ENCODE assay signal across 10 cellular contexts in genomic region chr9:97714435-97714834, GRCh38. TPM values are rescaled to one million over a fixed set of nuclear protein-coding genes. Genes with fewer than 3 reads are reported as not detected.
DNase-seq lines count a peak whose midpoint lies in the region; ATAC-seq, FAIRE-seq and TF ChIP-seq lines count a peak whose summit lies in the region.
"Had no signal": no experiment of that assay in that cellular context is flagged by ENCODE, and none has a peak within 500 bp of the region (broad histone marks: within the 10 kb centered on the region; RNA-seq: fewer than 3 reads in every experiment).

No MANE protein-coding gene starts in this region.

- peaks cover 0 to 9% (median 5%) of the 10 kb centered on the region in 10 experiments; a peak in 8 of 20 replicates for H3K4me1 ChIP-seq in BLaER1 treated with 17β-estradiol and CSF1 and Interleukin-3, amounts not matched to agents 10 nM and 100 nM
- H3K4me1 ChIP-seq in keratinocyte (ENCODE audit: control insufficient read depth, extremely low read depth, insufficient read depth, low read length) (peaks cover 20% of the 10 kb centered on the region), stomach (peaks cover 0 to 7% (median 2%) of the 10 kb centered on the region in 4 donors), GM23338 (ENCODE audit: insufficient read depth) (peaks cover 18% of the 10 kb centered on the region)

- dilution Hi-C loops in keratinocyte (cut with MboI; ENCODE audit: extremely low pct_ligation_motif_present, low sequenced_read_pairs), result no loop called here

- H3K36me3 Mint-ChIP-seq in HFFc6 (ENCODE audit: low read depth) (no peaks in the 10 kb centered on the region), GM23338 (ENCODE audit: low read depth) (no peaks in the 10 kb centered on the region)
- peaks cover 1% of the 10 kb centered on the region for H3K36me3 Mint-ChIP-seq in activated T-helper 1 cell treated with anti-CD3 and anti-CD28 coated beads, Interleukin-12 subunit alpha, Interleukin-12 subunit beta, Interleukin-2, Interleukin-4 antibody, amounts not matched to agents 30 ng/mL and 10 ng/mL and 1 ng/mL, durations not matched to agents 14 hours and 24 hours and 36 hours (ENCODE audit: low read depth)

- DNase-seq in HFFc6, result peak; percentile 90
- DNase-seq in activated T-helper 1 cell treated with anti-CD3 and anti-CD28 coated beads, Interleukin-12 subunit alpha, Interleukin-12 subunit beta, Interleukin-2, Interleukin-4 antibody, amounts not matched to agents 30 ng/mL and 10 ng/mL and 1 ng/mL, durations not matched to agents 14 hours and 24 hours and 36 hours (ENCODE audit: low spot score), result peak; percentile 23
- peak; percentile 73 for DNase-seq in keratinocyte (ENCODE audit: low read depth, low spot score)
- no peak for DNase-seq in NCI-H146 treated with DMSO at 0.1 percent for 48 hours (lab: John Stamatoyannopoulos, UW; ENCODE audit: unreplicated experiment)
- DNase-seq in stomach, result no peak
- no peak for DNase-seq in GM23338 (ENCODE audit: low spot score)

- no peaks in the 10 kb centered on the region for H3F3A ChIP-seq in GM23338 (replicated peaks; ENCODE audit: low read depth)

- no peaks in the 10 kb centered on the region for H3K9me1 ChIP-seq in keratinocyte (ENCODE audit: control insufficient read depth, extremely low read depth, insufficient read depth, low read length)

- 14 to 29% (median 21%) methylated on average over 3 of the region's 3 CpGs for WGBS in stomach, 5 donors

- H3K9me2 ChIP-seq in GM23338 (ENCODE audit: insufficient read depth), result no peaks in the 10 kb centered on the region

- peaks cover 50% of the 10 kb centered on the region for H3K4me1 Mint-ChIP-seq in HFFc6 (ENCODE audit: low read depth)
- peaks cover 37% of the 10 kb centered on the region for H3K4me1 Mint-ChIP-seq in activated T-helper 1 cell treated with anti-CD3 and anti-CD28 coated beads, Interleukin-12 subunit alpha, Interleukin-12 subunit beta, Interleukin-2, Interleukin-4 antibody, amounts not matched to agents 30 ng/mL and 10 ng/mL and 1 ng/mL, durations not matched to agents 14 hours and 24 hours and 36 hours (ENCODE audit: low read depth)
- peaks cover 14% of the 10 kb centered on the region for H3K4me1 Mint-ChIP-seq in GM23338

- intact Hi-C loops in activated T-helper 1 cell treated with anti-CD3 and anti-CD28 coated beads, Interleukin-12 subunit alpha, Interleukin-12 subunit beta, Interleukin-2, Interleukin-4 antibody, amounts not matched to agents 30 ng/mL and 10 ng/mL and 1 ng/mL, durations not matched to agents 14 hours and 24 hours and 36 hours (cut with micrococcal nuclease), result loop anchor here (5.0 kb wide), 1 partner anchor 548 kb away; no protein-coding TSS in a partner anchor
- intact Hi-C loops in stomach (cut with DNase I; ENCODE audit: low total_unique reads), result loop anchor here (5.0 kb wide), 1 partner anchor 188 kb away; no protein-coding TSS in a partner anchor

- TF ChIP-seq CTCF in HFFc6 (IDR thresholded peaks at IDR 0.05), result no peak
- TF ChIP-seq CTCF in keratinocyte (optimal IDR thresholded peaks at IDR 0.05 in 1 of 3, IDR thresholded peaks at IDR 0.05 in 1 of 3, conservative IDR thresholded peaks at IDR 0.05 in 1 of 3; ENCODE audit: extremely low read depth in 1 of 3, insufficient read depth in 2 of 3, low read length in 3 of 3), result no peak
- TF ChIP-seq CTCF in stomach (IDR thresholded peaks at IDR 0.05), result no peak
- TF ChIP-seq CTCF in GM23338 (conservative IDR thresholded peaks at IDR 0.05; ENCODE audit: low read depth in 2 of 2), result no peak

- peak; percentile 94 for FAIRE-seq in keratinocyte (lab: Jason Lieb, UNC)
- FAIRE-seq: endothelial cell of umbilical vein had no signal

- no peaks in the 10 kb centered on the region for H3K36me3 ChIP-seq in BLaER1 treated with 17β-estradiol and CSF1 and Interleukin-3, amounts not matched to agents 10 nM and 100 nM
- no peaks in the 10 kb centered on the region for H3K36me3 ChIP-seq in keratinocyte (ENCODE audit: control insufficient read depth in 2 of 2, extremely low read depth in 1 of 2, insufficient read depth in 2 of 2, low read length in 2 of 2)
- no peaks in the 10 kb centered on the region for H3K36me3 ChIP-seq in stomach
- H3K36me3 ChIP-seq in GM23338 (ENCODE audit: insufficient read depth), result no peaks in the 10 kb centered on the region

- ATAC-seq in GM18519 (IDR thresholded peaks at IDR 0.05; ENCODE audit: low FRiP score, unreplicated experiment), result no peak
- no peak for ATAC-seq in GM23338

- TF ChIP-seq POLR2A in stomach (IDR thresholded peaks at IDR 0.05), result no peak

- H3K9me3 Mint-ChIP-seq in HFFc6, result no peaks in the 10 kb centered on the region
- H3K9me3 Mint-ChIP-seq in activated T-helper 1 cell treated with anti-CD3 and anti-CD28 coated beads, Interleukin-12 subunit alpha, Interleukin-12 subunit beta, Interleukin-2, Interleukin-4 antibody, amounts not matched to agents 30 ng/mL and 10 ng/mL and 1 ng/mL, durations not matched to agents 14 hours and 24 hours and 36 hours, result peaks cover 4% of the 10 kb centered on the region
- H3K9me3 Mint-ChIP-seq in GM23338, result no peaks in the 10 kb centered on the region

- H3K79me2 ChIP-seq in keratinocyte (ENCODE audit: control insufficient read depth, insufficient read depth, low read length), result no peaks in the 10 kb centered on the region
- H3K79me2 ChIP-seq in GM23338 (replicated peaks; ENCODE audit: insufficient read depth), result no peaks in the 10 kb centered on the region

- no peak overlapping the region for H2AFZ ChIP-seq in keratinocyte (ENCODE audit: control insufficient read depth, low read length)
- no peak overlapping the region for H2AFZ ChIP-seq in GM23338

- no peaks in the 10 kb centered on the region; a peak in 1 of 22 replicates for H4K20me1 ChIP-seq in BLaER1 treated with 17β-estradiol and CSF1 and Interleukin-3, amounts not matched to agents 10 nM and 100 nM
- no peaks in the 10 kb centered on the region for H4K20me1 ChIP-seq in keratinocyte (ENCODE audit: control insufficient read depth, extremely low read depth, insufficient read depth, low read length)
- no peaks in the 10 kb centered on the region for H4K20me1 ChIP-seq in GM23338 (replicated peaks; ENCODE audit: insufficient read depth)

- H3K27ac ChIP-seq in BLaER1 treated with 17β-estradiol and CSF1 and Interleukin-3, amounts not matched to agents 10 nM and 100 nM, result no peak overlapping the region
- H3K27ac ChIP-seq in keratinocyte (ENCODE audit: control insufficient read depth, insufficient read depth, low read length) (peak overlapping the region; percentile 50), stomach (no peak overlapping the region), GM23338 (ENCODE audit: low read depth) (no peak overlapping the region)

- H3K4me3 ChIP-seq in BLaER1 treated with 17β-estradiol and CSF1 and Interleukin-3, amounts not matched to agents 10 nM and 100 nM, result no peak overlapping the region
- H3K4me3 ChIP-seq in keratinocyte (ENCODE audit: control insufficient read depth in 2 of 3, extremely low read depth in 1 of 3, insufficient read depth in 2 of 3, low read depth in 1 of 3, low read length in 3 of 3), result no peak overlapping the region
- H3K4me3 ChIP-seq in stomach, result no peak overlapping the region
- no peak overlapping the region for H3K4me3 ChIP-seq in GM23338
- H3K4me3 ChIP-seq: lung had no signal

- H3K27ac Mint-ChIP-seq in HFFc6, result peak overlapping the region; percentile 88
- H3K27ac Mint-ChIP-seq in activated T-helper 1 cell treated with anti-CD3 and anti-CD28 coated beads, Interleukin-12 subunit alpha, Interleukin-12 subunit beta, Interleukin-2, Interleukin-4 antibody, amounts not matched to agents 30 ng/mL and 10 ng/mL and 1 ng/mL, durations not matched to agents 14 hours and 24 hours and 36 hours, result no peak overlapping the region
- no peak overlapping the region for H3K27ac Mint-ChIP-seq in GM23338

- H3K9me3 ChIP-seq in BLaER1 treated with 17β-estradiol and CSF1 and Interleukin-3, amounts not matched to agents 10 nM and 100 nM (replicated peaks in 1 of 11), result no peaks in the 10 kb centered on the region
- H3K9me3 ChIP-seq in keratinocyte (ENCODE audit: control insufficient read depth, low read depth, low read length) (no peaks in the 10 kb centered on the region), stomach (no peaks in the 10 kb centered on the region)

- H3K27me3 Mint-ChIP-seq in HFFc6 (ENCODE audit: insufficient read depth) (no peaks in the 10 kb centered on the region), GM23338 (ENCODE audit: insufficient read depth, low read depth, poor library complexity) (peaks cover 12% of the 10 kb centered on the region)
- peaks cover 7% of the 10 kb centered on the region for H3K27me3 Mint-ChIP-seq in activated T-helper 1 cell treated with anti-CD3 and anti-CD28 coated beads, Interleukin-12 subunit alpha, Interleukin-12 subunit beta, Interleukin-2, Interleukin-4 antibody, amounts not matched to agents 30 ng/mL and 10 ng/mL and 1 ng/mL, durations not matched to agents 14 hours and 24 hours and 36 hours (ENCODE audit: insufficient read depth)

- H3K4me2 ChIP-seq in BLaER1 treated with 17β-estradiol and CSF1 and Interleukin-3, amounts not matched to agents 10 nM and 100 nM, result peak overlapping the region in 8 of 11 experiments; percentile 4 to 28 (median 9); a peak in 5 of 22 replicates
- H3K4me2 ChIP-seq in keratinocyte (ENCODE audit: control insufficient read depth, extremely low read depth, insufficient read depth, low read depth, low read length), result peak overlapping the region; percentile 19
- no peak overlapping the region; the same call in 1 of the 2 replicates for H3K4me2 ChIP-seq in GM23338

- no peak overlapping the region for H3K9ac ChIP-seq in BLaER1 treated with 17β-estradiol and CSF1 and Interleukin-3, amounts not matched to agents 10 nM and 100 nM
- H3K9ac ChIP-seq in keratinocyte (ENCODE audit: control insufficient read depth, extremely low read depth, insufficient read depth, low read length), result no peak overlapping the region

- H3K4me3 Mint-ChIP-seq in HFFc6 (peak overlapping the region; percentile 44; the same call in 1 of the 2 replicates), GM23338 (no peak overlapping the region)
- H3K4me3 Mint-ChIP-seq in activated T-helper 1 cell treated with anti-CD3 and anti-CD28 coated beads, Interleukin-12 subunit alpha, Interleukin-12 subunit beta, Interleukin-2, Interleukin-4 antibody, amounts not matched to agents 30 ng/mL and 10 ng/mL and 1 ng/mL, durations not matched to agents 14 hours and 24 hours and 36 hours, result peak overlapping the region; percentile 46

- H3K27me3 ChIP-seq in BLaER1 treated with 17β-estradiol and CSF1 and Interleukin-3, amounts not matched to agents 10 nM and 100 nM, result no peaks in the 10 kb centered on the region
- H3K27me3 ChIP-seq in keratinocyte (ENCODE audit: control insufficient read depth, extremely low read depth, insufficient read depth, low read length) (no peaks in the 10 kb centered on the region), stomach (peaks cover 0 to 13% (median 0%) of the 10 kb centered on the region in 3 donors), GM23338 (ENCODE audit: insufficient read depth) (no peaks in the 10 kb centered on the region)

- no peak for TF ChIP-seq EP300 in stomach (IDR thresholded peaks at IDR 0.05)

RNA-seq across cellular contexts. Expression of gene XPA, which starts 17.3 kb away (rescaled TPM):
- 10 to 100 TPM in 2 of 6 experiments, 1 to 10 TPM in 4; 6.5 to 10.7 (median 9.6) TPM for total RNA-seq in HFFc6 (2021; fragmentation: NEBNext Ultra II Directional; extraction: Animal tissue kit (Norgen Biotek cat#: 25700))
- total RNA-seq in activated T-helper 1 cell treated with anti-CD3 and anti-CD28 coated beads, Interleukin-12 subunit alpha, Interleukin-12 subunit beta, Interleukin-2, Interleukin-4 antibody, amounts not matched to agents 30 ng/mL and 10 ng/mL and 1 ng/mL, durations not matched to agents 14 hours and 24 hours and 36 hours, result 10.6 and 11.3 TPM in 2 replicates
- polyA plus RNA-seq in keratinocyte (1.9 to 4.1 TPM (median 1.9 TPM) in 3 replicates), stomach (10 to 100 TPM; 21.6 to 26.6 (median 22.1) TPM), GM23338 (2016; fragmentation: Nextera tagmentation; extraction: Ambion mirVana) (5.8 and 9.1 TPM in 2 replicates)
- 15.5 TPM for polyA plus RNA-seq in keratinocyte (2011; ENCODE audit: low read depth)
- 2.1 and 2.3 TPM in 2 replicates for polyA plus RNA-seq in keratinocyte (2011; cell fraction: cytosol; rRNA removed)
- 1.5 and 2.7 TPM in 2 replicates for polyA plus RNA-seq in keratinocyte (2011; cell fraction: nucleus; rRNA removed)
- polyA plus RNA-seq in keratinocyte (2012; ENCODE audit: low replicate concordance), result 6.3 and 8.1 TPM in 2 replicates
- 2.2 TPM in 1 of 3 replicates, not detected in the others for polyA minus RNA-seq in keratinocyte
- polyA minus RNA-seq in keratinocyte (2011; cell fraction: cytosol; rRNA and poly(A)+ RNA removed), result not detected
- polyA minus RNA-seq in keratinocyte (2011; cell fraction: nucleus; rRNA and poly(A)+ RNA removed), result 1.3 and 2.5 TPM in 2 replicates
- 10 to 100 TPM in 4 of 5 donors, 1 to 10 TPM in 1; 1.3 to 31.0 (median 25.7) TPM for total RNA-seq in stomach
- total RNA-seq in GM23338 (2014; rRNA removed; shearing (Covaris generic)), result 1.9 TPM in 1 of 2 replicates, not detected in the other

Comparison
In these comparisons a context has a peak if more than half of its experiments do, and no peak if none do; other contexts are left out.
1. DNase-seq: peak in HFFc6 (single experiment), activated T-helper 1 cell treated with anti-CD3 and anti-CD28 coated beads, Interleukin-12 subunit alpha, Interleukin-12 subunit beta, Interleukin-2, Interleukin-4 antibody, amounts not matched to agents 30 ng/mL and 10 ng/mL and 1 ng/mL, durations not matched to agents 14 hours and 24 hours and 36 hours (single experiment) and keratinocyte (single experiment); none in NCI-H146 treated with DMSO at 0.1 percent for 48 hours (single experiment), stomach (single experiment) and GM23338 (single experiment).